In the genomic region with DNA sequence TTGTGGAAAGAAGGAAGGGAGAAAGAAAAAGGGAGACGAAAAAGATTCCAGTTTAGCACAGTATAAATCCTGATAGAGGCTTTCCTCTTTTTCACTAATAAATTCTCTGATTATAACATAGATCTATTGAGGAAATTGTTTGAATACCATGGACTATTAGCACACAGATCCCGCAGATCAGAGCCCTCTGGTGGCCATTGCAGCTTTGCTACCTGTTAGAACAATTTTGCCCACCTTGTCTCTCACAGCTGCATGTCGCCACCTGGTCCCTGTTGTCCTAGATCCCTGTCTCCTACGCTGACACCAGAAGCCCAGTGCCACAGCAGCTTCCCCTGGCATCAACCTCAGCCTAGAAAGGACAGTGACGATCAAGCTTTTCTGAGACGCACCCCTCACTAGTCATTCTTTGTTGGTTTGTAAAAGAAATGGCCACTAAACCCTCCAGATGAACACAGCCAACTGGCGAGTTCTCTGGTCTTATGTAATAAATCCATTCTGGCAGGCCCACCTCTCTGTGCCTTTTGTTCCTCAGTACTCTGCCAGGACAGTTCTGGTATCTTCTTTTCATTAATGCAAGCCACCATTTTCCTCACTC, we compare ENCODE assay signal across 9 cellular contexts. TPM values are rescaled to one million over a fixed set of nuclear protein-coding genes. Genes with fewer than 3 reads are reported as not detected.
A peak's percentile ranks its signal among the peaks of the same experiment; 100 is the strongest.
DNase-seq lines count a peak whose midpoint lies in the region; ATAC-seq and TF ChIP-seq lines count a peak whose summit lies in the region.
"Had no signal": no experiment of that assay in that cellular context is flagged by ENCODE, and none has a peak within 500 bp of the region (broad histone marks: within the 10 kb centered on the region; RNA-seq: fewer than 3 reads in every experiment).

No MANE protein-coding gene starts in this region.

- H3K9me3 ChIP-seq in trophoblast cell (ENCODE audit: insufficient read depth, low read depth, low read length) (no peaks in the 10 kb centered on the region), prostate gland (no peaks in the 10 kb centered on the region)

- no peak overlapping the region for H3K4me2 ChIP-seq in trophoblast cell (ENCODE audit: low read length)

- no peaks in the 10 kb centered on the region for H3K27me3 ChIP-seq in trophoblast cell (ENCODE audit: insufficient read depth, low read length)
- no peaks in the 10 kb centered on the region for H3K27me3 ChIP-seq in prostate gland (replicated peaks; ENCODE audit: insufficient read depth)

- CTCF ChIA-PET in activated CD4-positive, alpha-beta T cell treated with anti-CD3 and anti-CD28 coated beads, Interleukin-2, amount 10 ng/mL, durations not matched to agents 7 days and 5 days (lab: Charles Lee): no interaction called here

- H4K8ac ChIP-seq in trophoblast cell (ENCODE audit: low read depth, low read length): no peak overlapping the region

- H3K9ac ChIP-seq in trophoblast cell (ENCODE audit: low read length): no peak overlapping the region

- H3K4me3 ChIP-seq in trophoblast cell (ENCODE audit: low read depth, low read length) (no peak overlapping the region), prostate gland (no peak overlapping the region)
- H3K4me3 ChIP-seq: skin epidermis had no signal

- ATAC-seq in HG03039 (IDR thresholded peaks at IDR 0.05; ENCODE audit: unreplicated experiment) (no peak), GM21381 (IDR thresholded peaks at IDR 0.05; ENCODE audit: unreplicated experiment) (no peak)

- H3K4me1 Mint-ChIP-seq in activated CD4-positive, alpha-beta T cell treated with anti-CD3 and anti-CD28 coated beads, Interleukin-2, amount 10 ng/mL, durations not matched to agents 7 days and 5 days: no peaks in the 10 kb centered on the region

- in situ Hi-C loops in KBM-7 (cut with MboI; ENCODE audit: low pct_unique_long_range_greater_than_20kb, low sequenced_read_pairs): no loop called here

- H3K79me1 ChIP-seq in trophoblast cell (ENCODE audit: low read length): no peaks in the 10 kb centered on the region

- no peak overlapping the region for H2BK5ac ChIP-seq in trophoblast cell (ENCODE audit: low read depth, low read length, poor library complexity)

- H3K36me3 ChIP-seq in trophoblast cell (ENCODE audit: control insufficient read depth in 1 of 2, insufficient read depth in 2 of 2, low read length in 2 of 2) (no peaks in the 10 kb centered on the region), prostate gland (no peaks in the 10 kb centered on the region)

- TF ChIP-seq CTCF in prostate gland (IDR thresholded peaks at IDR 0.05): no peak

- POLR2A ChIA-PET in activated CD4-positive, alpha-beta T cell treated with anti-CD3 and anti-CD28 coated beads, Interleukin-2, amount 10 ng/mL, durations not matched to agents 7 days and 5 days (lab: Charles Lee): no interaction called here

- no peak overlapping the region for H2BK120ac ChIP-seq in trophoblast cell (ENCODE audit: insufficient read depth, low read length, poor library complexity)

- intact Hi-C loops in prostate gland (cut with DNase I): no loop called here

- H3K27ac ChIP-seq in trophoblast cell (ENCODE audit: low read depth, low read length) (no peak overlapping the region), prostate gland (no peak overlapping the region)
- H3K27ac ChIP-seq: skin epidermis had no signal

- WGBS in trophoblast cell (ENCODE audit: extremely low coverage, insufficient coverage, insufficient read length): no CpG with 5 or more reads among the region's 7 CpGs
- 49% methylated on average over 7 of the region's 7 CpGs for WGBS in prostate gland

- no peak overlapping the region for H4K12ac ChIP-seq in trophoblast cell (ENCODE audit: low read depth, low read length)

- H2AFZ ChIP-seq in trophoblast cell (ENCODE audit: insufficient read depth, low read length, poor library complexity): no peak overlapping the region

- H3K14ac ChIP-seq in trophoblast cell (ENCODE audit: low read length): no peak overlapping the region

- no peak overlapping the region for H2BK12ac ChIP-seq in trophoblast cell (ENCODE audit: low read length)

- H3K27ac Mint-ChIP-seq in activated CD4-positive, alpha-beta T cell treated with anti-CD3 and anti-CD28 coated beads, Interleukin-2, amount 10 ng/mL, durations not matched to agents 7 days and 5 days: no peak overlapping the region

- H2AK5ac ChIP-seq in trophoblast cell (ENCODE audit: low read length): no peak overlapping the region

- no peaks in the 10 kb centered on the region for H3K9me3 Mint-ChIP-seq in activated CD4-positive, alpha-beta T cell treated with anti-CD3 and anti-CD28 coated beads, Interleukin-2, amount 10 ng/mL, durations not matched to agents 7 days and 5 days

- no peak overlapping the region for H3K18ac ChIP-seq in trophoblast cell (ENCODE audit: low read length)

- no peaks in the 10 kb centered on the region for H3K36me3 Mint-ChIP-seq in activated CD4-positive, alpha-beta T cell treated with anti-CD3 and anti-CD28 coated beads, Interleukin-2, amount 10 ng/mL, durations not matched to agents 7 days and 5 days (ENCODE audit: low read depth)

- no peaks in the 10 kb centered on the region for H3K79me2 ChIP-seq in trophoblast cell (ENCODE audit: control insufficient read depth, insufficient read depth, low read length, poor library complexity)

- H3K4ac ChIP-seq in trophoblast cell (ENCODE audit: low read depth, low read length): no peak overlapping the region

- H4K91ac ChIP-seq in trophoblast cell (ENCODE audit: low read depth, low read length): no peak overlapping the region

- DNase-seq in activated CD4-positive, alpha-beta T cell treated with anti-CD3 and anti-CD28 coated beads for 48 hours: peak; percentile 10
- DNase-seq in activated CD4-positive, alpha-beta T cell treated with anti-CD3 and anti-CD28 coated beads, Interleukin-2, amount 10 ng/mL, durations not matched to agents 7 days and 5 days: no peak
- DNase-seq in KBM-7: peak; percentile 8
- DNase-seq in astrocyte of the hippocampus (ENCODE audit: low read depth, low spot score): peak; percentile 41
- DNase-seq in trophoblast cell: peak; percentile 39 to 67
- DNase-seq in prostate gland (ENCODE audit: low spot score): no peak

- no peak for TF ChIP-seq POLR2A in prostate gland (IDR thresholded peaks at IDR 0.05)

- H3K23ac ChIP-seq in trophoblast cell (ENCODE audit: low read length): no peak overlapping the region

- H3K4me1 ChIP-seq in trophoblast cell (ENCODE audit: control insufficient read depth in 1 of 2, insufficient read depth in 2 of 2, low read length in 2 of 2) (no peaks in the 10 kb centered on the region), prostate gland (replicated peaks) (no peaks in the 10 kb centered on the region)

- no peak overlapping the region for H3K4me3 Mint-ChIP-seq in activated CD4-positive, alpha-beta T cell treated with anti-CD3 and anti-CD28 coated beads, Interleukin-2, amount 10 ng/mL, durations not matched to agents 7 days and 5 days

- H3K27me3 Mint-ChIP-seq in activated CD4-positive, alpha-beta T cell treated with anti-CD3 and anti-CD28 coated beads, Interleukin-2, amount 10 ng/mL, durations not matched to agents 7 days and 5 days: peaks cover 8% of the 10 kb centered on the region

RNA-seq across cellular contexts. Expression of gene GPHB5, which starts 9.9 kb away (rescaled TPM):
- total RNA-seq in activated CD4-positive, alpha-beta T cell treated with anti-CD3 and anti-CD28 coated beads, Interleukin-2, amount 10 ng/mL, durations not matched to agents 7 days and 5 days: not detected
- polyA plus RNA-seq in trophoblast cell (2013): not detected in 2 replicates
- total RNA-seq in prostate gland: not detected

Comparison
In these comparisons a context has a peak if more than half of its experiments do, and no peak if none do; other contexts are left out.
1. DNase-seq: peak in activated CD4-positive, alpha-beta T cell treated with anti-CD3 and anti-CD28 coated beads for 48 hours (single experiment), KBM-7 (single experiment), astrocyte of the hippocampus (single experiment) and trophoblast cell (2 of 2); none in activated CD4-positive, alpha-beta T cell treated with anti-CD3 and anti-CD28 coated beads, Interleukin-2, amount 10 ng/mL, durations not matched to agents 7 days and 5 days (single experiment) and prostate gland (single experiment).